ENCODE assay signal across 1 cellular context in genomic region chr20:35171438-35171752, GRCh38.
TF ChIP-seq lines count a peak whose summit lies in the region.

No MANE protein-coding gene starts in this region.

TF ChIP-seq in H1, 55 proteins besides CTCF, POLR2A, EP300 and RAD21:
- TF ChIP-seq CHD2 (IDR thresholded peaks at IDR 0.05; ENCODE audit: low read length): no peak
- TF ChIP-seq TCF12 (IDR thresholded peaks at IDR 0.05; ENCODE audit: low read depth, low read length): no peak
- TF ChIP-seq KDM5A (IDR thresholded peaks at IDR 0.05; ENCODE audit: low read length): no peak
- no peak for TF ChIP-seq RNF2 (IDR thresholded peaks at IDR 0.05; ENCODE audit: borderline replicate concordance, low read depth, low read length, missing control alignments, poor library complexity, severe bottlenecking)
